12 cellular contexts compared by ENCODE assay signal in the genomic region with DNA sequence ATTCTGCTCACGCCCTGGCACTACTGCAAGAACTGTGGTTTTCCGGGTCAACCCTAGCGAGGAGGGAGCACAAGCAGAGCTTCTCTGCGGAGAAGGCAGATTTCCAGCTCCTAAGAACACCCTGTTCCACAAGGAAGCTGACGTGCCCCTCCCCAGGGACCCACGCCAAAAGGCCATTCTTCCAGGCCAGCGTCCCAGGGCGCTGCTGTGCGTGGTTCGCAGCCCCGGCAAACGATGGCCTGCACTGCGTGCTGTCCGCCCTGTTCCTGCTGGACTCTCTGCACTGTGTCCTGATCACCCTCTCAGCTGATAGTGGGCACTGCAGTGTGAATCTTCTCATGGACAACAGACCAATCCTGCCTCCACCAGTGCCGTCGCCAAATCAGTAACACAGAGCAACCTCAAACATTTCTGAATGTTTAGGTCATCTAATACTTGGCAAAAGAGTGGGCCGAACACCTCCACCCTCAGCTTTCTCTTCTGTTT. TPM values are rescaled to one million over a fixed set of nuclear protein-coding genes. Genes with fewer than 3 reads are reported as not detected.
DNase-seq lines count a peak whose midpoint lies in the region; ATAC-seq and TF ChIP-seq lines count a peak whose summit lies in the region.
"Had no signal": no experiment of that assay in that cellular context is flagged by ENCODE, and none has a peak within 500 bp of the region (broad histone marks: within the 10 kb centered on the region; RNA-seq: fewer than 3 reads in every experiment).

No MANE protein-coding gene starts in this region.

- peak in 1 of 2 donors; percentile 70 for TF ChIP-seq POLR2A in tibial nerve (IDR thresholded peaks at IDR 0.05)

- H3K9me3 ChIP-seq in PC-3 (ENCODE audit: low read length) (no peaks in the 10 kb centered on the region), esophagus (ENCODE audit: control insufficient read depth in 2 of 2, insufficient read depth in 1 of 2, low read depth in 1 of 2, low read length in 1 of 2) (no peaks in the 10 kb centered on the region), lower lobe of right lung (no peaks in the 10 kb centered on the region), tibial nerve (no peaks in the 10 kb centered on the region)

- WGBS in esophagus, 2 donors: 78 to 82% methylated on average over 17 of the region's 17 CpGs
- 35 to 48% methylated on average over 15 to 17 of the region's 17 CpGs for WGBS in tibial nerve, 2 donors

- H3K4me3 ChIP-seq in PC-3 (ENCODE audit: low read length) (no peak overlapping the region), esophagus (ENCODE audit: low read depth in 1 of 2, low read length in 2 of 2) (no peak overlapping the region), lower lobe of right lung (no peak overlapping the region), tibial nerve (peak overlapping the region in 1 of 4 donors; percentile 26)

- no peaks in the 10 kb centered on the region for H3K27me3 Mint-ChIP-seq in activated T-helper 1 cell treated with anti-CD3 and anti-CD28 coated beads, Interleukin-12 subunit alpha, Interleukin-12 subunit beta, Interleukin-2, Interleukin-4 antibody, amounts not matched to agents 30 ng/mL and 10 ng/mL and 1 ng/mL, durations not matched to agents 14 hours and 24 hours and 36 hours (ENCODE audit: insufficient read depth)
- H3K27me3 Mint-ChIP-seq: IgD-negative memory B cell had no signal

- no peaks in the 10 kb centered on the region for H3K27me3 ChIP-seq in PC-3 (ENCODE audit: low read length)
- H3K27me3 ChIP-seq in esophagus (ENCODE audit: control insufficient read depth in 1 of 2, insufficient read depth in 2 of 2, low read length in 2 of 2): no peaks in the 10 kb centered on the region
- no peaks in the 10 kb centered on the region for H3K27me3 ChIP-seq in lower lobe of right lung (ENCODE audit: low read depth)
- H3K27me3 ChIP-seq in tibial nerve: no peaks in the 10 kb centered on the region

- POLR2A ChIA-PET in PC-3 (lab: Charles Lee; ENCODE audit: unreplicated experiment): no interaction called here

- no peak overlapping the region for H3K27ac Mint-ChIP-seq in activated T-helper 1 cell treated with anti-CD3 and anti-CD28 coated beads, Interleukin-12 subunit alpha, Interleukin-12 subunit beta, Interleukin-2, Interleukin-4 antibody, amounts not matched to agents 30 ng/mL and 10 ng/mL and 1 ng/mL, durations not matched to agents 14 hours and 24 hours and 36 hours
- H3K27ac Mint-ChIP-seq: IgD-negative memory B cell had no signal

- ATAC-seq in PC-3 (peak; percentile 48), lower lobe of right lung (peak; percentile 89 to 90), GM21528 (IDR thresholded peaks at IDR 0.05; ENCODE audit: low FRiP score, unreplicated experiment) (no peak)

- H3K36me3 Mint-ChIP-seq in activated T-helper 1 cell treated with anti-CD3 and anti-CD28 coated beads, Interleukin-12 subunit alpha, Interleukin-12 subunit beta, Interleukin-2, Interleukin-4 antibody, amounts not matched to agents 30 ng/mL and 10 ng/mL and 1 ng/mL, durations not matched to agents 14 hours and 24 hours and 36 hours (ENCODE audit: low read depth): peaks cover 24% of the 10 kb centered on the region
- H3K36me3 Mint-ChIP-seq: IgD-negative memory B cell had no signal

- H3K9me3 Mint-ChIP-seq in activated T-helper 1 cell treated with anti-CD3 and anti-CD28 coated beads, Interleukin-12 subunit alpha, Interleukin-12 subunit beta, Interleukin-2, Interleukin-4 antibody, amounts not matched to agents 30 ng/mL and 10 ng/mL and 1 ng/mL, durations not matched to agents 14 hours and 24 hours and 36 hours: no peaks in the 10 kb centered on the region
- H3K9me3 Mint-ChIP-seq: H9, IgD-negative memory B cell had no signal

- intact Hi-C loops in PC-3 (cut with micrococcal nuclease): no loop called here
- intact Hi-C loops in lower lobe of right lung (cut with DNase I): no loop called here
- intact Hi-C loops in activated T-helper 1 cell treated with anti-CD3 and anti-CD28 coated beads, Interleukin-12 subunit alpha, Interleukin-12 subunit beta, Interleukin-2, Interleukin-4 antibody, amounts not matched to agents 30 ng/mL and 10 ng/mL and 1 ng/mL, durations not matched to agents 14 hours and 24 hours and 36 hours (cut with micrococcal nuclease): no loop called here

- H3K9ac ChIP-seq in PC-3 (ENCODE audit: low read length): no peak overlapping the region

- H3K36me3 ChIP-seq in PC-3 (ENCODE audit: low read depth, low read length) (peaks cover 8% of the 10 kb centered on the region; the same call in 1 of the 2 replicates), esophagus (ENCODE audit: control insufficient read depth in 2 of 2, insufficient read depth in 2 of 2, low read length in 1 of 2) (peaks cover 7 to 45% of the 10 kb centered on the region in 2 donors), lower lobe of right lung (peaks cover 94% of the 10 kb centered on the region), tibial nerve (peaks cover 0 to 54% (median 0%) of the 10 kb centered on the region in 3 donors)

- no peaks in the 10 kb centered on the region for H3K9me2 ChIP-seq in PC-3 (replicated peaks; ENCODE audit: low read length)

- H3K4me1 ChIP-seq in PC-3 (ENCODE audit: insufficient read depth, low read length) (peaks cover 9% of the 10 kb centered on the region), esophagus (ENCODE audit: control insufficient read depth in 2 of 2, insufficient read depth in 2 of 2, low read length in 1 of 2) (no peaks in the 10 kb centered on the region), lower lobe of right lung (peaks cover 18% of the 10 kb centered on the region), tibial nerve (peaks cover 6 to 73% (median 36%) of the 10 kb centered on the region in 4 donors)

- TF ChIP-seq CTCF in PC-3 (conservative IDR thresholded peaks at IDR 0.05; ENCODE audit: low read depth, low read length) (no peak), lower lobe of right lung (IDR thresholded peaks at IDR 0.05) (no peak), tibial nerve (IDR thresholded peaks at IDR 0.05) (peak in 1 of 5 experiments; percentile 31)

- TF ChIP-seq EP300 in tibial nerve (IDR thresholded peaks at IDR 0.05): peak; percentile 91 to 99

- no peak overlapping the region for H3K4me3 Mint-ChIP-seq in activated T-helper 1 cell treated with anti-CD3 and anti-CD28 coated beads, Interleukin-12 subunit alpha, Interleukin-12 subunit beta, Interleukin-2, Interleukin-4 antibody, amounts not matched to agents 30 ng/mL and 10 ng/mL and 1 ng/mL, durations not matched to agents 14 hours and 24 hours and 36 hours
- H3K4me3 Mint-ChIP-seq: H9 had no signal

- H3K27ac ChIP-seq in PC-3 (ENCODE audit: low read length) (no peak overlapping the region), esophagus (ENCODE audit: low read depth in 2 of 2, low read length in 1 of 2) (peak overlapping the region; percentile 40 to 66), lower lobe of right lung (peak overlapping the region; percentile 80), tibial nerve (peak overlapping the region; percentile 78 to 95 (median 83))

- no peaks in the 10 kb centered on the region for H4K20me1 ChIP-seq in PC-3 (ENCODE audit: low read length)

- BruUV-seq in PC-3 (replicated peaks; lab: Mats Ljungman, UMichigan): no TSS peak

- CTCF ChIA-PET in PC-3 (lab: Charles Lee): no interaction called here

- no peak overlapping the region for H3K4me2 ChIP-seq in PC-3 (ENCODE audit: low read length)

- DNase-seq in PC-3 (no peak), lower lobe of right lung (peak; percentile 78), tibial nerve (ENCODE audit: low spot score in 2 of 2) (peak; percentile 80 to 83), NCI-H446 (lab: John Stamatoyannopoulos, UW) (no peak), D341Med (ENCODE audit: low spot score) (no peak)
- DNase-seq in activated T-helper 1 cell treated with anti-CD3 and anti-CD28 coated beads, Interleukin-12 subunit alpha, Interleukin-12 subunit beta, Interleukin-2, Interleukin-4 antibody, amounts not matched to agents 30 ng/mL and 10 ng/mL and 1 ng/mL, durations not matched to agents 14 hours and 24 hours and 36 hours (ENCODE audit: low spot score): no peak
- DNase-seq: H9; occipital lobe; stimulated activated naive CD4-positive, alpha-beta T cell had no signal

- H3F3A ChIP-seq in PC-3 (ENCODE audit: low read length, unreplicated experiment): no peaks in the 10 kb centered on the region

- no peak overlapping the region for H2AFZ ChIP-seq in PC-3 (ENCODE audit: low read length)

- H3K79me2 ChIP-seq in PC-3 (ENCODE audit: low read length): no peaks in the 10 kb centered on the region

- no peaks in the 10 kb centered on the region for H3K4me1 Mint-ChIP-seq in activated T-helper 1 cell treated with anti-CD3 and anti-CD28 coated beads, Interleukin-12 subunit alpha, Interleukin-12 subunit beta, Interleukin-2, Interleukin-4 antibody, amounts not matched to agents 30 ng/mL and 10 ng/mL and 1 ng/mL, durations not matched to agents 14 hours and 24 hours and 36 hours (ENCODE audit: low read depth)

RNA-seq across cellular contexts. Expression of a gene that starts 49.1 kb away (rescaled TPM):
- total RNA-seq in PC-3 (2014; rRNA removed) (89.8 and 97.8 TPM in 2 replicates), lower lobe of right lung (60.2 TPM), tibial nerve (100 to 1,000 TPM in 3 of 4 donors, 10 to 100 TPM in 1; 51.9 to 112 (median 106) TPM)
- 10 to 100 TPM; 25.7 to 41.8 TPM for polyA plus RNA-seq in esophagus
- total RNA-seq in activated T-helper 1 cell treated with anti-CD3 and anti-CD28 coated beads, Interleukin-12 subunit alpha, Interleukin-12 subunit beta, Interleukin-2, Interleukin-4 antibody, amounts not matched to agents 30 ng/mL and 10 ng/mL and 1 ng/mL, durations not matched to agents 14 hours and 24 hours and 36 hours: 35.5 and 36.0 TPM in 2 replicates

Comparison
In these comparisons a context has a peak if more than half of its experiments do, and no peak if none do; other contexts are left out.
1. DNase-seq: peak in lower lobe of right lung (single experiment) and tibial nerve (2 of 2); none in PC-3 (single experiment), activated T-helper 1 cell treated with anti-CD3 and anti-CD28 coated beads, Interleukin-12 subunit alpha, Interleukin-12 subunit beta, Interleukin-2, Interleukin-4 antibody, amounts not matched to agents 30 ng/mL and 10 ng/mL and 1 ng/mL, durations not matched to agents 14 hours and 24 hours and 36 hours (single experiment), NCI-H446 (0 of 2) and D341Med (single experiment).